In the genomic region with DNA sequence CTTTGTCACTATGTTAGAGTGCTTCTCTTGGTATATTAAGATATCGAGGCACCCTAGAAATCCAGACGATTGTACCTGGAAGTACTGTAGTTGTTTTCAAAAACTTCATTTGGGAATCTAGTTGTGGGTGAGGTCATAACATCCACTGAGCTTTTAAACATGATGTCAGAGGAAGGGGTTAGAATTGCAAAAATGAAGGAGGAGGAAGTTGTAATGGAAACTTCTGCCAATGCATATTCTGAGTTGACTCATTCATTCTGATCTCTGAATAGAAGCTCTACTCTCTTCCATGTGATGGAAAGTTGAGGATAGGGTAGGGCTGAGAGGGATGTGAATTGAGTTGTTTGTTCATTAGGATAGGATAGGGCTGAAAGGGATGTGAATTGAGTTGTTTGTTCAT, we compare ENCODE assay signal across 11 cellular contexts. TPM values are rescaled to one million over a fixed set of nuclear protein-coding genes. Genes with fewer than 3 reads are reported as not detected.
DNase-seq lines count a peak whose midpoint lies in the region; ATAC-seq and TF ChIP-seq lines count a peak whose summit lies in the region.
"Had no signal": no experiment of that assay in that cellular context is flagged by ENCODE, and none has a peak within 500 bp of the region (broad histone marks: within the 10 kb centered on the region; RNA-seq: fewer than 3 reads in every experiment).

No MANE protein-coding gene starts in this region.

- no peak for DNase-seq in activated T-cell treated with anti-CD3 and anti-CD28 coated beads, Interleukin-2, amount 50 U/mL, for 72 hours
- DNase-seq in activated T-cell treated with anti-CD3 and anti-CD28 coated beads, Interleukin-2, amount 50 U/mL, for 48 hours: no peak
- DNase-seq in RWPE2 (ENCODE audit: low spot score) (no peak), GM20000 (ENCODE audit: low spot score) (no peak), DMS53 (lab: John Stamatoyannopoulos, UW) (no peak)
- no peak for DNase-seq in effector memory CD8-positive, alpha-beta T cell
- DNase-seq: NCI-H1930 had no signal

- peak; percentile 8 to 18 for ATAC-seq in activated T-cell treated with anti-CD3 and anti-CD28 coated beads, Interleukin-2, amount 50 U/mL, for 72 hours (replicated peaks in 1 of 2)
- ATAC-seq in RWPE2 (ENCODE audit: low read depth) (no peak), GM19455 (IDR thresholded peaks at IDR 0.05; ENCODE audit: unreplicated experiment) (no peak)
- ATAC-seq in effector memory CD8-positive, alpha-beta T cell (replicated peaks): no peak
- ATAC-seq: WTC11 had no signal

- H3K27ac ChIP-seq in RWPE2 (ENCODE audit: poor library complexity, severe bottlenecking): peak overlapping the region; percentile 96

- peaks cover 16 to 21% of the 10 kb centered on the region in 2 donors for H3K36me3 Mint-ChIP-seq in activated T-cell treated with anti-CD3 and anti-CD28 coated beads, Interleukin-2, amount 50 U/mL, for 72 hours (ENCODE audit: insufficient read depth in 2 of 2)
- H3K36me3 Mint-ChIP-seq in effector memory CD8-positive, alpha-beta T cell (ENCODE audit: insufficient read depth): peaks cover 97% of the 10 kb centered on the region
- H3K36me3 Mint-ChIP-seq in stimulated activated naive CD8-positive, alpha-beta T cell treated with anti-CD3 and anti-CD28 coated beads, Interleukin-15, Interleukin-2, amounts not matched to agents 100 ng/mL and 50 ng/mL, for 24 hours (ENCODE audit: low read depth): peaks cover 73% of the 10 kb centered on the region
- H3K36me3 Mint-ChIP-seq: WTC11 had no signal

- no peak overlapping the region for H3K4me3 ChIP-seq in RWPE2 (ENCODE audit: severe bottlenecking)
- H3K4me3 ChIP-seq: Peyer's patch had no signal

- no peaks in the 10 kb centered on the region for H3K27me3 Mint-ChIP-seq in activated T-cell treated with anti-CD3 and anti-CD28 coated beads, Interleukin-2, amount 50 U/mL, for 72 hours (ENCODE audit: low read depth)
- no peaks in the 10 kb centered on the region for H3K27me3 Mint-ChIP-seq in effector memory CD8-positive, alpha-beta T cell
- H3K27me3 Mint-ChIP-seq in stimulated activated naive CD8-positive, alpha-beta T cell treated with anti-CD3 and anti-CD28 coated beads, Interleukin-15, Interleukin-2, amounts not matched to agents 100 ng/mL and 50 ng/mL, for 24 hours: no peaks in the 10 kb centered on the region

- TF ChIP-seq CTCF in RWPE2 (IDR thresholded peaks at IDR 0.05; ENCODE audit: poor library complexity, severe bottlenecking): no peak
- no peak for TF ChIP-seq CTCF in GM20000 (IDR thresholded peaks at IDR 0.05; ENCODE audit: extremely low read depth, missing control alignments)

- peaks cover 2 to 7% of the 10 kb centered on the region in 2 donors for H3K9me3 Mint-ChIP-seq in activated T-cell treated with anti-CD3 and anti-CD28 coated beads, Interleukin-2, amount 50 U/mL, for 72 hours
- H3K9me3 Mint-ChIP-seq in effector memory CD8-positive, alpha-beta T cell: no peaks in the 10 kb centered on the region
- H3K9me3 Mint-ChIP-seq in stimulated activated naive CD8-positive, alpha-beta T cell treated with anti-CD3 and anti-CD28 coated beads, Interleukin-15, Interleukin-2, amounts not matched to agents 100 ng/mL and 50 ng/mL, for 24 hours: no peaks in the 10 kb centered on the region
- H3K9me3 Mint-ChIP-seq: WTC11 had no signal

- H3K27me3 ChIP-seq in RWPE2 (ENCODE audit: insufficient read depth, poor library complexity, severe bottlenecking): no peaks in the 10 kb centered on the region
- H3K27me3 ChIP-seq: Peyer's patch had no signal

- H3K9me3 ChIP-seq in RWPE2 (ENCODE audit: severe bottlenecking): no peaks in the 10 kb centered on the region
- H3K9me3 ChIP-seq: Peyer's patch had no signal

- H3K4me1 ChIP-seq in RWPE2 (ENCODE audit: insufficient read depth, poor library complexity, severe bottlenecking): peaks cover 54% of the 10 kb centered on the region

- H3K4me1 Mint-ChIP-seq in activated T-cell treated with anti-CD3 and anti-CD28 coated beads, Interleukin-2, amount 50 U/mL, for 72 hours (ENCODE audit: low read depth): peaks cover 97% of the 10 kb centered on the region
- H3K4me1 Mint-ChIP-seq in effector memory CD8-positive, alpha-beta T cell (ENCODE audit: low read depth in 2 of 2): peaks cover 79 to 93% of the 10 kb centered on the region in 2 donors
- peaks cover 99% of the 10 kb centered on the region for H3K4me1 Mint-ChIP-seq in stimulated activated naive CD8-positive, alpha-beta T cell treated with anti-CD3 and anti-CD28 coated beads, Interleukin-15, Interleukin-2, amounts not matched to agents 100 ng/mL and 50 ng/mL, for 24 hours (ENCODE audit: low read depth)

- H3K36me3 ChIP-seq in RWPE2 (ENCODE audit: low read depth): peaks cover 82% of the 10 kb centered on the region
- H3K36me3 ChIP-seq: Peyer's patch had no signal

- H3K27ac Mint-ChIP-seq in activated T-cell treated with anti-CD3 and anti-CD28 coated beads, Interleukin-2, amount 50 U/mL, for 72 hours: peak overlapping the region; percentile 98
- peak overlapping the region; percentile 92 to 100 for H3K27ac Mint-ChIP-seq in effector memory CD8-positive, alpha-beta T cell
- peak overlapping the region; percentile 100 for H3K27ac Mint-ChIP-seq in stimulated activated naive CD8-positive, alpha-beta T cell treated with anti-CD3 and anti-CD28 coated beads, Interleukin-15, Interleukin-2, amounts not matched to agents 100 ng/mL and 50 ng/mL, for 24 hours
- H3K27ac Mint-ChIP-seq: WTC11 had no signal

- peak overlapping the region; percentile 77 for H3K4me3 Mint-ChIP-seq in activated T-cell treated with anti-CD3 and anti-CD28 coated beads, Interleukin-2, amount 50 U/mL, for 72 hours
- peak overlapping the region; percentile 82 to 86 for H3K4me3 Mint-ChIP-seq in effector memory CD8-positive, alpha-beta T cell
- H3K4me3 Mint-ChIP-seq in stimulated activated naive CD8-positive, alpha-beta T cell treated with anti-CD3 and anti-CD28 coated beads, Interleukin-15, Interleukin-2, amounts not matched to agents 100 ng/mL and 50 ng/mL, for 24 hours: peak overlapping the region; percentile 72
- H3K4me3 Mint-ChIP-seq: WTC11 had no signal

RNA-seq across cellular contexts. Expression of a gene that starts 7.7 kb away (rescaled TPM):
- 100 to 1,000 TPM; 385 to 504 TPM for total RNA-seq in activated T-cell treated with anti-CD3 and anti-CD28 coated beads, Interleukin-2, amount 50 U/mL, for 72 hours

Comparison
In these comparisons a context has a peak if more than half of its experiments do, and no peak if none do; other contexts are left out.
1. ATAC-seq: peak in activated T-cell treated with anti-CD3 and anti-CD28 coated beads, Interleukin-2, amount 50 U/mL, for 72 hours (2 of 2); none in RWPE2 (single experiment), effector memory CD8-positive, alpha-beta T cell (single experiment) and GM19455 (single experiment).
2. Peak in every context shown above with its lines, with median percentiles within 50 percentile points of each other: H3K27ac Mint-ChIP-seq and H3K4me3 Mint-ChIP-seq.